Comparison of ENCODE assay signal across 8 cellular contexts in genomic region chr10:102113956-102114857, GRCh38. TPM values are rescaled to one million over a fixed set of nuclear protein-coding genes. Genes with fewer than 3 reads are reported as not detected.
DNase-seq lines count a peak whose midpoint lies in the region; ATAC-seq and TF ChIP-seq lines count a peak whose summit lies in the region.

No MANE protein-coding gene starts in this region.

- peak overlapping the region; percentile 94 for H3K4me2 ChIP-seq in HCT116 (ENCODE audit: low read length)

- no peaks in the 10 kb centered on the region for H3K27me3 ChIP-seq in HCT116 (ENCODE audit: insufficient read depth, low read length)
- no peaks in the 10 kb centered on the region for H3K27me3 ChIP-seq in dorsolateral prefrontal cortex
- no peaks in the 10 kb centered on the region for H3K27me3 ChIP-seq in uterus

- TF ChIP-seq CTCF in HCT116 (IDR thresholded peaks at IDR 0.05 in 2 of 3, conservative IDR thresholded peaks at IDR 0.05 in 1 of 3; ENCODE audit: borderline replicate concordance in 1 of 3, insufficient read depth in 1 of 3, low read depth in 2 of 3, low read length in 2 of 3) (no peak), dorsolateral prefrontal cortex (IDR thresholded peaks at IDR 0.05 in 54 of 56, conservative IDR thresholded peaks at IDR 0.05 in 2 of 56; ENCODE audit: low read depth in 1 of 56, partially characterized antibody in 56 of 56) (no peak), mesothelial cell of epicardium (IDR thresholded peaks at IDR 0.05; ENCODE audit: unreplicated experiment) (no peak), uterus (IDR thresholded peaks at IDR 0.05) (no peak)

- peaks cover 9% of the 10 kb centered on the region for H3K36me3 ChIP-seq in ES-I3 (ENCODE audit: insufficient read depth, low read length)
- H3K36me3 ChIP-seq in HCT116 (ENCODE audit: control insufficient read depth in 1 of 2, insufficient read depth in 2 of 2, low read length in 2 of 2): peaks cover 22 to 23% of the 10 kb centered on the region in 2 experiments
- no peaks in the 10 kb centered on the region for H3K36me3 ChIP-seq in uterus

- H2AFZ ChIP-seq in HCT116 (ENCODE audit: low read depth, low read length, poor library complexity, severe bottlenecking): no peak overlapping the region

- H3K4me3 ChIP-seq in HCT116 (replicated peaks in 1 of 2; ENCODE audit: low read depth in 1 of 2, low read length in 2 of 2) (peak overlapping the region; percentile 82 to 83), dorsolateral prefrontal cortex (peak overlapping the region; percentile 50 to 94 (median 74)), uterus (peak overlapping the region; percentile 45 to 55)

- TF ChIP-seq RAD21 in HCT116 (IDR thresholded peaks at IDR 0.05; ENCODE audit: low read depth): no peak

- TF ChIP-seq POLR2A in HCT116 (IDR thresholded peaks at IDR 0.05; ENCODE audit: borderline replicate concordance, extremely low read depth, insufficient read depth, insufficient read length) (no peak), uterus (IDR thresholded peaks at IDR 0.05) (no peak)

- DNase-seq in HCT116 (ENCODE audit: low read depth, low spot score) (no peak), OCI-M1 (lab: John Stamatoyannopoulos, UW) (peak; percentile 51), dorsolateral prefrontal cortex (peak in 2 of 10 donors; percentile 28 to 48), mesothelial cell of epicardium (ENCODE audit: low spot score in 2 of 2, unreplicated experiment in 2 of 2) (no peak), uterus (peak; percentile 32 to 39), SHP77 (lab: John Stamatoyannopoulos, UW) (no peak), T-helper 9 cell (no peak)

- H4K20me1 ChIP-seq in HCT116 (ENCODE audit: insufficient read depth): no peaks in the 10 kb centered on the region; the same call in 1 of the 2 replicates

- H3K4me1 ChIP-seq in ES-I3 (ENCODE audit: insufficient read depth, low read length) (peaks cover 46% of the 10 kb centered on the region), HCT116 (ENCODE audit: control insufficient read depth in 1 of 2, insufficient read depth in 2 of 2, low read length in 2 of 2) (peaks cover 57 to 62% of the 10 kb centered on the region in 2 experiments), uterus (peaks cover 10 to 43% of the 10 kb centered on the region in 2 donors)

- H3K9me3 ChIP-seq in ES-I3 (ENCODE audit: control insufficient read depth, insufficient read depth, low read length): no peaks in the 10 kb centered on the region
- H3K9me3 ChIP-seq in HCT116 (ENCODE audit: control insufficient read depth in 1 of 2, insufficient read depth in 1 of 2, low read depth in 1 of 2, low read length in 2 of 2): no peaks in the 10 kb centered on the region
- no peaks in the 10 kb centered on the region for H3K9me3 ChIP-seq in uterus

- H3K27me3 Mint-ChIP-seq in mesothelial cell of epicardium (ENCODE audit: low read depth): no peaks in the 10 kb centered on the region

- RAD21 ChIA-PET in HCT116 (lab: Charles Lee; ENCODE audit: low non-redundant PET in 1 of 2, low total read pairs in 2 of 2, uncharacterized antibody in 2 of 2, unreplicated experiment in 2 of 2): interaction anchor here in 1 of 2 experiments (0.6 kb wide), 2 partner anchors 27 to 54 kb away, joined by 3 read pairs; no protein-coding TSS in a partner anchor

- no peaks in the 10 kb centered on the region for H3K9me3 Mint-ChIP-seq in mesothelial cell of epicardium

- intact Hi-C loops in HCT116 (cut with micrococcal nuclease): no loop called here
- intact Hi-C loops in dorsolateral prefrontal cortex (cut with DNase I): loop anchor here (2.0 to 5.0 kb wide), 3 partner anchors 19 to 47 kb away; partner anchors contain the start of genes PPRC1 (in 2 of the 2) and HPS6 (in 1 of the 2)
- intact Hi-C loops in uterus (cut with DNase I; ENCODE audit: low total_unique reads): no loop called here

- H3K79me2 ChIP-seq in HCT116 (ENCODE audit: insufficient read depth, low read length): peaks cover 71% of the 10 kb centered on the region

- peak overlapping the region; percentile 90 for H3K4me3 Mint-ChIP-seq in mesothelial cell of epicardium

- no peaks in the 10 kb centered on the region for H3K9me2 ChIP-seq in HCT116 (ENCODE audit: insufficient read depth)

- no TSS peak for BruUV-seq in HCT116 (replicated peaks; lab: Mats Ljungman, UMichigan)

- CTCF ChIA-PET in HCT116 (lab: Charles Lee): interaction anchor here (0.6 to 4.1 kb wide), 6 partner anchors 14 to 296 kb away, joined by 3 to 48 read pairs (median 4); partner anchors contain the start of genes OGA and PPRC1

- POLR2A ChIA-PET in HCT116 (lab: Charles Lee): interaction anchor here (0.6 to 1.4 kb wide), 11 partner anchors 11 to 839 kb away, joined by 3 to 6 read pairs (median 4); partner anchors contain the start of gene PPRC1

- peaks cover 14% of the 10 kb centered on the region for H3K36me3 Mint-ChIP-seq in mesothelial cell of epicardium

- peaks cover 56% of the 10 kb centered on the region for H3K4me1 Mint-ChIP-seq in mesothelial cell of epicardium

- H3K27ac ChIP-seq in HCT116 (ENCODE audit: low read depth, low read length) (peak overlapping the region; percentile 81), dorsolateral prefrontal cortex (peak overlapping the region in 57 of 59 donors; percentile 15 to 100 (median 98)), uterus (peak overlapping the region; percentile 98 to 100)

- H3K9ac ChIP-seq in ES-I3 (ENCODE audit: low read depth, low read length) (peak overlapping the region; percentile 78), HCT116 (ENCODE audit: low read length) (peak overlapping the region; percentile 86)

- peak overlapping the region; percentile 95 for H3K27ac Mint-ChIP-seq in mesothelial cell of epicardium

- ATAC-seq in HCT116: peak; percentile 32

TF ChIP-seq in HCT116, 20 proteins besides CTCF, POLR2A, EP300 and RAD21:
- TF ChIP-seq ZFX (IDR thresholded peaks at IDR 0.05): peak; percentile 81
- TF ChIP-seq ZBTB33 (IDR thresholded peaks at IDR 0.05; ENCODE audit: extremely low read depth, insufficient replicate concordance, low read length): no peak
- no peak for TF ChIP-seq CBX3 (IDR thresholded peaks at IDR 0.05; ENCODE audit: low read depth)
TF ChIP-seq in HCT116: peak in this region for 1.

RNA-seq across cellular contexts. Expression of gene LDB1, which starts 6.0 kb away (rescaled TPM):
- 63.9 TPM for total RNA-seq in HCT116 (2021; ENCODE audit: unreplicated experiment)
- 55.1 and 61.6 TPM in 2 replicates for polyA plus RNA-seq in HCT116 (2012)
- 100 to 1,000 TPM in 9 of 120 experiments, 10 to 100 TPM in 111; 51.3 to 110 (median 80.0) TPM for total RNA-seq in dorsolateral prefrontal cortex
- 178 to 185 TPM (median 183 TPM) in 3 replicates for total RNA-seq in mesothelial cell of epicardium
- total RNA-seq in uterus: 100 to 1,000 TPM in 1 of 4 donors, 10 to 100 TPM in 3; 17.4 to 121 (median 43.8) TPM

RNA-seq across cellular contexts. Expression of gene PPRC1, which starts 18.6 kb away (rescaled TPM):
- total RNA-seq in HCT116 (2021; ENCODE audit: unreplicated experiment): 93.0 TPM
- 54.7 and 57.7 TPM in 2 replicates for polyA plus RNA-seq in HCT116 (2012)
- total RNA-seq in dorsolateral prefrontal cortex: 10 to 100 TPM; 14.6 to 34.0 (median 20.9) TPM
- total RNA-seq in mesothelial cell of epicardium: 62.6 to 65.0 TPM (median 64.9 TPM) in 3 replicates
- total RNA-seq in uterus: 10 to 100 TPM in 3 of 4 donors, 1 to 10 TPM in 1; 1.8 to 58.2 (median 15.5) TPM

RNA-seq across cellular contexts. Expression of gene NOLC1, which starts 38.0 kb away (rescaled TPM):
- 231 TPM for total RNA-seq in HCT116 (2021; ENCODE audit: unreplicated experiment)
- 108 and 121 TPM in 2 replicates for polyA plus RNA-seq in HCT116 (2012)
- 10 to 100 TPM; 41.2 to 90.6 (median 65.3) TPM for total RNA-seq in dorsolateral prefrontal cortex
- total RNA-seq in mesothelial cell of epicardium: 65.5 to 75.2 TPM (median 69.9 TPM) in 3 replicates
- total RNA-seq in uterus: 10 to 100 TPM; 15.4 to 54.0 (median 27.4) TPM

RNA-seq across cellular contexts. Expression of gene HPS6, which starts 49.1 kb away (rescaled TPM):
- total RNA-seq in HCT116 (2021; ENCODE audit: unreplicated experiment): 31.7 TPM
- polyA plus RNA-seq in HCT116 (2012): 16.4 and 20.0 TPM in 2 replicates
- total RNA-seq in dorsolateral prefrontal cortex: 10 to 100 TPM in 118 of 120 experiments, 1 to 10 TPM in 2; 8.7 to 18.4 (median 13.9) TPM
- 14.2 to 15.2 TPM (median 14.5 TPM) in 3 replicates for total RNA-seq in mesothelial cell of epicardium
- 10 to 100 TPM in 3 of 4 donors, 1 to 10 TPM in 1; 3.8 to 28.4 (median 15.6) TPM for total RNA-seq in uterus

RNA-seq across cellular contexts. Expression of gene ARMH3, which starts 58.2 kb away (rescaled TPM):
- total RNA-seq in HCT116 (2021; ENCODE audit: unreplicated experiment) (30.4 TPM), dorsolateral prefrontal cortex (10 to 100 TPM; 21.8 to 40.4 (median 30.4) TPM), mesothelial cell of epicardium (21.8 to 26.6 TPM (median 26.5 TPM) in 3 replicates), uterus (10 to 100 TPM; 10.6 to 29.8 (median 20.9) TPM)
- polyA plus RNA-seq in HCT116 (2012): 19.3 and 19.9 TPM in 2 replicates

Comparison
In these comparisons a context has a peak if more than half of its experiments do, and no peak if none do; other contexts are left out.
1. DNase-seq: peak in OCI-M1 (single experiment) and uterus (2 of 2); none in HCT116 (single experiment), mesothelial cell of epicardium (0 of 2), SHP77 (0 of 2) and T-helper 9 cell (single experiment).
2. intact Hi-C loops: an anchor here in dorsolateral prefrontal cortex (2.0 to 5.0 kb wide); none called in HCT116 and uterus.
3. Peak in every context shown above with its lines, with median percentiles within 50 percentile points of each other: H3K27ac ChIP-seq and H3K4me3 ChIP-seq.